ENCODE assay signal across 9 cellular contexts in genomic region chr7:140061607-140061930, GRCh38. TPM values are rescaled to one million over a fixed set of nuclear protein-coding genes. Genes with fewer than 3 reads are reported as not detected.
DNase-seq lines count a peak whose midpoint lies in the region; ATAC-seq, FAIRE-seq and TF ChIP-seq lines count a peak whose summit lies in the region.
"Had no signal": no experiment of that assay in that cellular context is flagged by ENCODE, and none has a peak within 500 bp of the region (broad histone marks: within the 10 kb centered on the region; RNA-seq: fewer than 3 reads in every experiment).

No MANE protein-coding gene starts in this region.

- dilution Hi-C loops in endothelial cell of umbilical vein (cut with MboI; ENCODE audit: extremely low pct_ligation_motif_present, low sequenced_read_pairs) = no loop called here

- no peak overlapping the region for H3K27ac ChIP-seq in OCI-LY7 (ENCODE audit: low read depth, low read length, poor library complexity, severe bottlenecking)
- H3K27ac ChIP-seq in endothelial cell of umbilical vein (ENCODE audit: insufficient read depth, low read depth, low read length) = peak overlapping the region; percentile 84
- H3K27ac ChIP-seq in prostate gland = peak overlapping the region; percentile 91 to 93

- 100% methylated on average over 2 of the region's 2 CpGs for WGBS in prostate gland

- BruUV-seq in OCI-LY7 (replicated peaks; lab: Mats Ljungman, UMichigan) = no TSS peak
- BruUV-seq in endothelial cell of umbilical vein (replicated peaks; lab: Mats Ljungman, UMichigan) = TSS peak; percentile 9

- TF ChIP-seq POLR2A in endothelial cell of umbilical vein (IDR thresholded peaks at IDR 0.05; ENCODE audit: low read depth, low read length) (no peak), prostate gland (IDR thresholded peaks at IDR 0.05) (no peak)

- TF ChIP-seq CTCF in OCI-LY7 (conservative IDR thresholded peaks at IDR 0.05; ENCODE audit: low read length) (no peak), endothelial cell of umbilical vein (IDR thresholded peaks at IDR 0.05; ENCODE audit: extremely low read depth in 1 of 2, insufficient read depth in 1 of 2, low read depth in 1 of 2, low read length in 2 of 2) (no peak), prostate gland (IDR thresholded peaks at IDR 0.05) (no peak)

- DNase-seq in ELF-1 (ENCODE audit: low read depth, low spot score) = peak; percentile 13
- DNase-seq in OCI-LY7 (ENCODE audit: low spot score) = no peak
- DNase-seq in endothelial cell of umbilical vein (ENCODE audit: low read depth, low spot score) = no peak
- no peak for DNase-seq in prostate gland (ENCODE audit: low spot score)
- DNase-seq in GOT3 (lab: John Stamatoyannopoulos, UW) = no peak
- no peak for DNase-seq in stimulated activated CD4-positive, alpha-beta T cell treated with anti-CD3 and anti-CD28 coated beads, Interleukin-4, amount 100 ng/mL, for 1 hour
- no peak for DNase-seq in Ammon's horn (ENCODE audit: low spot score)

- H3K4me2 ChIP-seq in OCI-LY7 (ENCODE audit: low read length) (peak overlapping the region; percentile 77), endothelial cell of umbilical vein (ENCODE audit: insufficient read depth, low read length) (peak overlapping the region; percentile 48)

- intact Hi-C loops in OCI-LY7 (cut with micrococcal nuclease; ENCODE audit: unreplicated experiment) = no loop called here
- intact Hi-C loops in endothelial cell of umbilical vein (cut with micrococcal nuclease) = loop anchor here (1.0 to 10.0 kb wide), 3 partner anchors 19 to 263 kb away; no protein-coding TSS in a partner anchor
- intact Hi-C loops in prostate gland (cut with DNase I) = loop anchor here (10.0 kb wide), 1 partner anchor 697 kb away; no protein-coding TSS in a partner anchor

- peak overlapping the region; percentile 82 for H3K9ac ChIP-seq in endothelial cell of umbilical vein (replicated peaks; ENCODE audit: extremely low read depth, insufficient read depth, low read length)

- CTCF ChIA-PET in OCI-LY7 (lab: Charles Lee; ENCODE audit: unreplicated experiment) (no interaction called here), endothelial cell of umbilical vein (lab: Charles Lee) (interaction anchor here (10.0 kb wide), 1 partner anchor 21 kb away, joined by 66 read pairs; no protein-coding TSS in a partner anchor)

- H3K9me2 ChIP-seq in OCI-LY7 (ENCODE audit: insufficient read depth, low read length) = no peaks in the 10 kb centered on the region

- no peak for ATAC-seq in HG02571 (IDR thresholded peaks at IDR 0.05; ENCODE audit: unreplicated experiment)

- H3K4me1 ChIP-seq in OCI-LY7 (ENCODE audit: insufficient read depth, low read length, poor library complexity, severe bottlenecking) (peaks cover 7% of the 10 kb centered on the region), endothelial cell of umbilical vein (ENCODE audit: control insufficient read depth, extremely low read depth, insufficient read depth, low read length) (peaks cover 36% of the 10 kb centered on the region), prostate gland (replicated peaks) (peaks cover 7% of the 10 kb centered on the region)

- H3K27me3 ChIP-seq in endothelial cell of umbilical vein (ENCODE audit: control insufficient read depth in 2 of 2, insufficient read depth in 2 of 2, low read length in 2 of 2) (no peaks in the 10 kb centered on the region), prostate gland (replicated peaks; ENCODE audit: insufficient read depth) (no peaks in the 10 kb centered on the region)

- no peaks in the 10 kb centered on the region for H3K79me2 ChIP-seq in OCI-LY7 (ENCODE audit: insufficient read depth, low read depth, low read length)
- H3K79me2 ChIP-seq in endothelial cell of umbilical vein (ENCODE audit: control insufficient read depth, insufficient read depth, low read length) = peaks cover 36% of the 10 kb centered on the region

- POLR2A ChIA-PET in OCI-LY7 (lab: Charles Lee) = no interaction called here
- POLR2A ChIA-PET in endothelial cell of umbilical vein (lab: Charles Lee) = interaction anchor here (1.8 kb wide), 1 partner anchor 12 kb away, joined by 5 read pairs; no protein-coding TSS in a partner anchor

- H2AFZ ChIP-seq in OCI-LY7 (ENCODE audit: low read length) (0 out of 2 replicates have a peak overlapping the region, but pooled peaks have one; percentile 85), endothelial cell of umbilical vein (ENCODE audit: low read depth, low read length) (no peak overlapping the region)

- FAIRE-seq in endothelial cell of umbilical vein (lab: Jason Lieb, UNC) = no peak
- FAIRE-seq: frontal cortex had no signal

- peak overlapping the region; percentile 69 for H3K4me3 ChIP-seq in OCI-LY7 (ENCODE audit: low read depth, low read length, poor library complexity, severe bottlenecking)
- peak overlapping the region; percentile 53 to 77 (median 71) for H3K4me3 ChIP-seq in endothelial cell of umbilical vein (replicated peaks in 1 of 3; ENCODE audit: insufficient read depth in 1 of 3, low read depth in 1 of 3, low read length in 3 of 3)
- peak overlapping the region in 1 of 2 donors; percentile 75 for H3K4me3 ChIP-seq in prostate gland

- no peaks in the 10 kb centered on the region for H3K36me3 ChIP-seq in OCI-LY7 (ENCODE audit: insufficient read depth, low read length)
- H3K36me3 ChIP-seq in endothelial cell of umbilical vein (ENCODE audit: control insufficient read depth in 2 of 2, extremely low read depth in 1 of 2, insufficient read depth in 2 of 2, low read length in 2 of 2) = peaks cover 4% of the 10 kb centered on the region in 2 experiments
- H3K36me3 ChIP-seq in prostate gland = no peaks in the 10 kb centered on the region

- no peaks in the 10 kb centered on the region for H3K9me1 ChIP-seq in endothelial cell of umbilical vein (replicated peaks; ENCODE audit: control insufficient read depth, extremely low read depth, insufficient read depth, low read length)

- H4K20me1 ChIP-seq in OCI-LY7 (ENCODE audit: insufficient read depth, low read length) = no peaks in the 10 kb centered on the region
- no peaks in the 10 kb centered on the region for H4K20me1 ChIP-seq in endothelial cell of umbilical vein (replicated peaks; ENCODE audit: control insufficient read depth, extremely low read depth, insufficient read depth, low read length)

- H3K9me3 ChIP-seq in OCI-LY7 (ENCODE audit: low read length) = peaks cover 7% of the 10 kb centered on the region
- peaks cover 2% of the 10 kb centered on the region for H3K9me3 ChIP-seq in endothelial cell of umbilical vein (replicated peaks; ENCODE audit: control insufficient read depth, insufficient read depth, low read length)
- H3K9me3 ChIP-seq in prostate gland = no peaks in the 10 kb centered on the region

TF ChIP-seq in endothelial cell of umbilical vein, 7 proteins besides CTCF, POLR2A, EP300 and RAD21:
- TF ChIP-seq GATA2 (IDR thresholded peaks at IDR 0.05; ENCODE audit: insufficient read depth, insufficient read length, low read depth, low read length) (no peak), POLR2AphosphoS5 (IDR thresholded peaks at IDR 0.05; ENCODE audit: insufficient read depth, low read depth, low read length) (no peak), EZH2 (IDR thresholded peaks at IDR 0.05; ENCODE audit: borderline replicate concordance, low read depth, low read length, severe bottlenecking) (no peak), MYC (IDR thresholded peaks at IDR 0.05; ENCODE audit: low read depth, low read length) (no peak), JUN (IDR thresholded peaks at IDR 0.05; ENCODE audit: borderline replicate concordance, insufficient read depth, insufficient read length, low read depth) (no peak), MAX (IDR thresholded peaks at IDR 0.05; ENCODE audit: insufficient read depth, insufficient read length) (no peak), FOS (IDR thresholded peaks at IDR 0.05; ENCODE audit: borderline replicate concordance, insufficient read depth, low read length) (no peak)
TF ChIP-seq in endothelial cell of umbilical vein: peak in this region for 0.

RNA-seq across cellular contexts. Expression of gene PARP12, which starts 1.2 kb away (rescaled TPM):
- 12.5 and 13.3 TPM in 2 replicates for total RNA-seq in OCI-LY7 (2014; rRNA removed; shearing (Covaris generic))
- total RNA-seq in OCI-LY7 (2022) = 6.5 and 6.8 TPM in 2 replicates
- 52.2 and 65.4 TPM in 2 replicates for total RNA-seq in endothelial cell of umbilical vein
- 83.2 and 89.1 TPM in 2 replicates for polyA plus RNA-seq in endothelial cell of umbilical vein
- 62.3 and 62.8 TPM in 2 replicates for polyA plus RNA-seq in endothelial cell of umbilical vein (2011; cell fraction: cytosol; rRNA removed)
- 147 and 151 TPM in 2 replicates for polyA plus RNA-seq in endothelial cell of umbilical vein (2011; cell fraction: nucleus; rRNA removed)
- 51.6 and 58.8 TPM in 2 replicates for polyA plus RNA-seq in endothelial cell of umbilical vein (2012)
- polyA minus RNA-seq in endothelial cell of umbilical vein = 71.4 and 86.8 TPM in 2 replicates
- polyA minus RNA-seq in endothelial cell of umbilical vein (2011; cell fraction: cytosol; rRNA and poly(A)+ RNA removed) = 30.9 TPM
- polyA minus RNA-seq in endothelial cell of umbilical vein (2011; cell fraction: nucleus; rRNA and poly(A)+ RNA removed) = 59.9 and 68.6 TPM in 2 replicates
- total RNA-seq in prostate gland = 10 to 100 TPM; 21.9 to 46.4 TPM
